ENCODE assay signal across 8 cellular contexts in genomic region chr5:16936150-16937022, GRCh38. TPM values are rescaled to one million over a fixed set of nuclear protein-coding genes. Genes with fewer than 3 reads are reported as not detected.
DNase-seq lines count a peak whose midpoint lies in the region; ATAC-seq and TF ChIP-seq lines count a peak whose summit lies in the region.

MYO10 (minus strand) TSS chr5:16936288; CDS start chr5:16935808, 480 bp downstream.

- peak within 1 kb of the TSS; percentile 86 for H3K4me3 ChIP-seq in epithelial cell of esophagus (ENCODE audit: low read length)

- TF ChIP-seq CTCF in epithelial cell of esophagus (IDR thresholded peaks at IDR 0.05; ENCODE audit: insufficient read depth, low read depth, low read length, missing control alignments) (no peak), mesothelial cell of epicardium (IDR thresholded peaks at IDR 0.05; ENCODE audit: unreplicated experiment) (no peak)

- peak; percentile 67 for ATAC-seq in HG03103 (IDR thresholded peaks at IDR 0.05; ENCODE audit: low read depth, unreplicated experiment)
- ATAC-seq in activated CD8-positive, alpha-beta memory T cell treated with anti-CD3 and anti-CD28 coated beads, Interleukin-2, amount 10 ng/mL, durations not matched to agents 7 days and 5 days: peak; percentile 75

- H3K36me3 Mint-ChIP-seq in activated CD8-positive, alpha-beta memory T cell treated with anti-CD3 and anti-CD28 coated beads, Interleukin-2, amount 10 ng/mL, durations not matched to agents 7 days and 5 days: no peaks in the 10 kb centered on the region
- no peaks in the 10 kb centered on the region for H3K36me3 Mint-ChIP-seq in mesothelial cell of epicardium

- no peak within 1 kb of the TSS for H3K27ac Mint-ChIP-seq in activated CD8-positive, alpha-beta memory T cell treated with anti-CD3 and anti-CD28 coated beads, Interleukin-2, amount 10 ng/mL, durations not matched to agents 7 days and 5 days
- H3K27ac Mint-ChIP-seq in mesothelial cell of epicardium: peak within 1 kb of the TSS; percentile 90

- H3K4me3 Mint-ChIP-seq in activated CD8-positive, alpha-beta memory T cell treated with anti-CD3 and anti-CD28 coated beads, Interleukin-2, amount 10 ng/mL, durations not matched to agents 7 days and 5 days: peak within 1 kb of the TSS; percentile 45
- peak within 1 kb of the TSS; percentile 96 for H3K4me3 Mint-ChIP-seq in mesothelial cell of epicardium

- CTCF ChIA-PET in activated CD8-positive, alpha-beta memory T cell treated with anti-CD3 and anti-CD28 coated beads, Interleukin-2, amount 10 ng/mL, durations not matched to agents 7 days and 5 days (lab: Charles Lee): no interaction called here

- H3K4me1 Mint-ChIP-seq in activated CD8-positive, alpha-beta memory T cell treated with anti-CD3 and anti-CD28 coated beads, Interleukin-2, amount 10 ng/mL, durations not matched to agents 7 days and 5 days: peaks cover 8% of the 10 kb centered on the region
- peaks cover 41% of the 10 kb centered on the region for H3K4me1 Mint-ChIP-seq in mesothelial cell of epicardium

- H3K9me3 Mint-ChIP-seq in activated CD8-positive, alpha-beta memory T cell treated with anti-CD3 and anti-CD28 coated beads, Interleukin-2, amount 10 ng/mL, durations not matched to agents 7 days and 5 days (ENCODE audit: low read depth): no peaks in the 10 kb centered on the region
- no peaks in the 10 kb centered on the region for H3K9me3 Mint-ChIP-seq in mesothelial cell of epicardium

- DNase-seq in NCI-H2227 (lab: John Stamatoyannopoulos, UW; ENCODE audit: unreplicated experiment) (peak; percentile 33), NCI-H2227 treated with DMSO at 0.1 percent for 48 hours (lab: John Stamatoyannopoulos, UW) (no peak), NCI-H748 treated with DMSO at 0.1 percent for 48 hours (lab: John Stamatoyannopoulos, UW) (peak; percentile 87), epithelial cell of esophagus (ENCODE audit: low read depth) (peak; percentile 84), mesothelial cell of epicardium (ENCODE audit: low spot score in 2 of 2, unreplicated experiment in 2 of 2) (peak; percentile 92)
- DNase-seq in activated CD8-positive, alpha-beta memory T cell treated with anti-CD3 and anti-CD28 coated beads, Interleukin-2, amount 10 ng/mL, durations not matched to agents 7 days and 5 days: peak; percentile 49
- peak; percentile 60 for DNase-seq in stimulated activated CD8-positive, alpha-beta memory T cell treated with anti-CD3 and anti-CD28 coated beads, Interleukin-15, amount 100 ng/mL, for 24 hours (ENCODE audit: low read depth)

- H3K27me3 Mint-ChIP-seq in activated CD8-positive, alpha-beta memory T cell treated with anti-CD3 and anti-CD28 coated beads, Interleukin-2, amount 10 ng/mL, durations not matched to agents 7 days and 5 days: peaks cover 55% of the 10 kb centered on the region
- H3K27me3 Mint-ChIP-seq in mesothelial cell of epicardium (ENCODE audit: low read depth): peaks cover 33% of the 10 kb centered on the region

RNA-seq across cellular contexts. Expression of gene MYO10, which starts in this region (rescaled TPM):
- not detected for total RNA-seq in activated CD8-positive, alpha-beta memory T cell treated with anti-CD3 and anti-CD28 coated beads, Interleukin-2, amount 10 ng/mL, durations not matched to agents 7 days and 5 days
- 50.1 to 56.7 TPM (median 51.9 TPM) in 3 replicates for total RNA-seq in mesothelial cell of epicardium

Comparison
In these comparisons a context has a peak if more than half of its experiments do, and no peak if none do; other contexts are left out.
1. RNA of gene MYO10 (total RNA-seq): 50.1 to 56.7 TPM in mesothelial cell of epicardium; not detected in activated CD8-positive, alpha-beta memory T cell treated with anti-CD3 and anti-CD28 coated beads, Interleukin-2, amount 10 ng/mL, durations not matched to agents 7 days and 5 days; every median in the first group is over 10 times any median in the second.
2. Peak in DNase-seq and ATAC-seq in activated CD8-positive, alpha-beta memory T cell treated with anti-CD3 and anti-CD28 coated beads, Interleukin-2, amount 10 ng/mL, durations not matched to agents 7 days and 5 days; RNA of the gene not detected or under 1 TPM.